Comparison of ENCODE assay signal across 40 cellular contexts in the genomic region with DNA sequence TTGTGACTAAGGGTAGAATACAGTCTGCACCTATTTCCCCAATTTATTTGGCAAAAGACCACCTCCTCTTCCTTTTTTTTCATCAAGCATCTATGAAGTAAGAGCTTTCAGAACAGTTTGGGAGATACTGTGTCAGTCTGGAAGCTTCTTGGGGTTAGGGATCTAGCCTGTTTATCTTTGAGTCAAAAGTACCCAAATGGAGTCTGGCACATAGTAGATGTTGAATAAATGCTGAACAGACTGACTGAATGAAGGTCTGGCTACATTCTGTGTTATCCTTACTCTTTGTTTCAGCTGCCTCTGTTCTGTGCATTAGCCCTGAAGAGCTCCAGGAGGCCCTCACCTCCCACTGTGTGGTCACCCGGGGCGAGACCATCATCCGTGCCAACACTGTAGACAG.
"Had no signal": no experiment of that assay in that cellular context is flagged by ENCODE, and none has a peak within 500 bp of the region (broad histone marks: within the 10 kb centered on the region; RNA-seq: fewer than 3 reads in every experiment).

No MANE protein-coding gene starts in this region.

- H3K9me3 ChIP-seq: ascending aorta had no signal

- H3K27ac Mint-ChIP-seq: activated CD4-positive, alpha-beta memory T cell treated with anti-CD3 and anti-CD28 coated beads, Interleukin-2, amount 10 ng/mL, durations not matched to agents 7 days and 5 days; activated CD4-positive, alpha-beta T cell treated with anti-CD3 and anti-CD28 coated beads for 36 hours; activated CD4-positive, alpha-beta T cell treated with anti-CD3 and anti-CD28 coated beads, Interleukin-2, amount 10 ng/mL, durations not matched to agents 7 days and 5 days; activated CD8-positive, alpha-beta memory T cell treated with anti-CD3 and anti-CD28 coated beads, Interleukin-2, amount 10 ng/mL, durations not matched to agents 7 days and 5 days; activated CD8-positive, alpha-beta T cell treated with anti-CD3 and anti-CD28 coated beads, Interleukin-2, amount 10 ng/mL, durations not matched to agents 7 days and 5 days; activated naive CD4-positive, alpha-beta T cell treated with anti-CD3 and anti-CD28 coated beads, Interleukin-2, amount 10 ng/mL, durations not matched to agents 7 days and 5 days; activated naive CD4-positive, alpha-beta T cell treated with anti-CD3 and anti-CD28 coated beads, Interleukin-2, amount 50 U/mL, for 24 hours; activated naive CD8-positive, alpha-beta T cell; activated naive CD8-positive, alpha-beta T cell treated with anti-CD3 and anti-CD28 coated beads, Interleukin-2, amount 10 ng/mL, durations not matched to agents 7 days and 5 days; activated naive CD8-positive, alpha-beta T cell treated with anti-CD3 and anti-CD28 coated beads, Interleukin-2, amount 50 U/mL, for 24 hours; activated T-cell treated with anti-CD3 and anti-CD28 coated beads, Interleukin-2, amount 50 U/mL, for 24 hours; activated T-helper 2 cell treated with anti-CD3 and anti-CD28 coated beads, Interferon-gamma antibody, Interleukin-2, Interleukin-4, amounts not matched to agents 10 μg/mL and 5 μg/mL and 100 μg/mL, durations not matched to agents 14 hours and 24 hours and 36 hours; brain; T-helper 1 cell treated with Interleukin-12 subunit alpha and Interleukin-12 subunit beta and Interleukin-4 antibody, amounts not matched to agents 30 μg/mL and 1 μg/mL, for 36 hours; T-helper 2 cell treated with Interferon-gamma antibody and Interleukin-4, amounts not matched to agents 5 μg/mL and 100 μg/mL, for 36 hours; WTC11 had no signal

- H3K4me1 ChIP-seq: ascending aorta had no signal

- H3K4me3 Mint-ChIP-seq: activated CD4-positive, alpha-beta memory T cell treated with anti-CD3 and anti-CD28 coated beads, Interleukin-2, amount 10 ng/mL, durations not matched to agents 7 days and 5 days; activated CD4-positive, alpha-beta T cell treated with anti-CD3 and anti-CD28 coated beads for 36 hours; activated CD4-positive, alpha-beta T cell treated with anti-CD3 and anti-CD28 coated beads, Interleukin-2, amount 10 ng/mL, durations not matched to agents 7 days and 5 days; activated CD8-positive, alpha-beta memory T cell treated with anti-CD3 and anti-CD28 coated beads, Interleukin-2, amount 10 ng/mL, durations not matched to agents 7 days and 5 days; activated CD8-positive, alpha-beta T cell treated with anti-CD3 and anti-CD28 coated beads, Interleukin-2, amount 10 ng/mL, durations not matched to agents 7 days and 5 days; activated naive CD4-positive, alpha-beta T cell treated with anti-CD3 and anti-CD28 coated beads, Interleukin-2, amount 10 ng/mL, durations not matched to agents 7 days and 5 days; activated naive CD4-positive, alpha-beta T cell treated with anti-CD3 and anti-CD28 coated beads, Interleukin-2, amount 50 U/mL, for 24 hours; activated naive CD8-positive, alpha-beta T cell; activated naive CD8-positive, alpha-beta T cell treated with anti-CD3 and anti-CD28 coated beads, Interleukin-2, amount 10 ng/mL, durations not matched to agents 7 days and 5 days; activated naive CD8-positive, alpha-beta T cell treated with anti-CD3 and anti-CD28 coated beads, Interleukin-2, amount 50 U/mL, for 24 hours; activated T-cell treated with anti-CD3 and anti-CD28 coated beads, Interleukin-2, amount 50 U/mL, for 24 hours; brain; central memory CD8-positive, alpha-beta T cell; T-helper 1 cell treated with Interleukin-12 subunit alpha and Interleukin-12 subunit beta and Interleukin-4 antibody, amounts not matched to agents 30 μg/mL and 1 μg/mL, for 36 hours; T-helper 2 cell treated with Interferon-gamma antibody and Interleukin-4, amounts not matched to agents 5 μg/mL and 100 μg/mL, for 36 hours; WTC11 had no signal

- H3K36me3 ChIP-seq: ascending aorta, cardiac muscle cell, WERI-Rb-1 had no signal

- H3K36me3 Mint-ChIP-seq: activated CD8-positive, alpha-beta memory T cell treated with anti-CD3 and anti-CD28 coated beads, Interleukin-2, amount 10 ng/mL, durations not matched to agents 7 days and 5 days; activated naive CD4-positive, alpha-beta T cell treated with anti-CD3 and anti-CD28 coated beads, Interleukin-2, amount 10 ng/mL, durations not matched to agents 7 days and 5 days; activated naive CD4-positive, alpha-beta T cell treated with anti-CD3 and anti-CD28 coated beads, Interleukin-2, amount 50 U/mL, for 24 hours; activated naive CD8-positive, alpha-beta T cell; activated naive CD8-positive, alpha-beta T cell treated with anti-CD3 and anti-CD28 coated beads, Interleukin-2, amount 10 ng/mL, durations not matched to agents 7 days and 5 days; brain; WTC11 had no signal

- DNase-seq: activated CD4-positive, alpha-beta memory T cell treated with anti-CD3 and anti-CD28 coated beads, Interleukin-2, amount 10 ng/mL, durations not matched to agents 7 days and 5 days; activated CD4-positive, alpha-beta T cell treated with anti-CD3 and anti-CD28 coated beads for 1 hour; activated CD4-positive, alpha-beta T cell treated with anti-CD3 and anti-CD28 coated beads for 36 hours; activated CD4-positive, alpha-beta T cell treated with anti-CD3 and anti-CD28 coated beads for 48 hours; activated CD4-positive, alpha-beta T cell treated with anti-CD3 and anti-CD28 coated beads, Interleukin-2, amount 10 ng/mL, durations not matched to agents 7 days and 5 days; activated CD4-positive, alpha-beta T cell treated with anti-CD3 and anti-CD28 coated beads, Interleukin-2, amount 50 U/mL, for 48 hours; activated CD4-positive, CD25-positive, alpha-beta regulatory T cell; activated CD8-positive, alpha-beta memory T cell treated with anti-CD3 and anti-CD28 coated beads for 24 hours; activated CD8-positive, alpha-beta memory T cell treated with anti-CD3 and anti-CD28 coated beads, Interleukin-2, amount 10 ng/mL, durations not matched to agents 7 days and 5 days; activated CD8-positive, alpha-beta memory T cell treated with anti-CD3 and anti-CD28 coated beads, Interleukin-2, amount 50 U/mL, for 48 hours; activated CD8-positive, alpha-beta T cell treated with anti-CD3 and anti-CD28 coated beads, Interleukin-2, amount 10 ng/mL, durations not matched to agents 7 days and 5 days; activated effector memory CD4-positive, alpha-beta T cell treated with Interleukin-2 at 50 U/mL for 16 hours; activated gamma-delta T cell; activated naive CD4-positive, alpha-beta T cell treated with anti-CD3 and anti-CD28 coated beads, Interleukin-2, amount 10 ng/mL, durations not matched to agents 7 days and 5 days; activated naive CD4-positive, alpha-beta T cell treated with Interleukin-2 at 50 U/mL for 16 hours; activated naive CD8-positive, alpha-beta T cell treated with anti-CD3 and anti-CD28 coated beads, Interleukin-2, amount 10 ng/mL, durations not matched to agents 7 days and 5 days; activated naive CD8-positive, alpha-beta T cell treated with anti-CD3 and anti-CD28 coated beads, Interleukin-2, amount 50 U/mL, for 24 hours; activated T-cell treated with anti-CD3 and anti-CD28 coated beads, Interleukin-2, amount 50 U/mL, for 24 hours; activated T-cell treated with anti-CD3 and anti-CD28 coated beads, Interleukin-2, amount 50 U/mL, for 48 hours; amygdala; anterior cingulate cortex; caudate nucleus; cerebellar nuclear complex; T-helper 1 cell; T-helper 2 cell; T-helper 9 cell; WERI-Rb-1 had no signal

- H3K27me3 ChIP-seq: ascending aorta, cardiac muscle cell had no signal

- ATAC-seq: activated CD4-positive, alpha-beta T cell treated with anti-CD3 and anti-CD28 coated beads for 36 hours; activated CD4-positive, CD25-positive, alpha-beta regulatory T cell treated with anti-CD3 and anti-CD28 coated beads, Interleukin-2, amount 50 U/mL, for 24 hours; activated CD8-positive, alpha-beta memory T cell treated with anti-CD3 and anti-CD28 coated beads, Interleukin-2, amount 10 ng/mL, durations not matched to agents 7 days and 5 days; activated CD8-positive, alpha-beta T cell treated with anti-CD3 and anti-CD28 coated beads, Interleukin-2, amount 10 ng/mL, durations not matched to agents 7 days and 5 days; activated naive CD8-positive, alpha-beta T cell treated with anti-CD3 and anti-CD28 coated beads, Interleukin-2, amount 50 U/mL, for 24 hours; WTC11 had no signal

- H3K4me3 ChIP-seq: ascending aorta, cardiac muscle cell had no signal

- H3K4me1 Mint-ChIP-seq: activated CD4-positive, alpha-beta memory T cell treated with anti-CD3 and anti-CD28 coated beads, Interleukin-2, amount 10 ng/mL, durations not matched to agents 7 days and 5 days; activated CD4-positive, alpha-beta T cell treated with anti-CD3 and anti-CD28 coated beads for 36 hours; activated naive CD4-positive, alpha-beta T cell treated with anti-CD3 and anti-CD28 coated beads, Interleukin-2, amount 10 ng/mL, durations not matched to agents 7 days and 5 days; activated naive CD4-positive, alpha-beta T cell treated with anti-CD3 and anti-CD28 coated beads, Interleukin-2, amount 50 U/mL, for 24 hours; activated naive CD8-positive, alpha-beta T cell treated with anti-CD3 and anti-CD28 coated beads, Interleukin-2, amount 50 U/mL, for 24 hours had no signal

- H3K9me3 Mint-ChIP-seq: activated CD4-positive, alpha-beta memory T cell treated with anti-CD3 and anti-CD28 coated beads, Interleukin-2, amount 10 ng/mL, durations not matched to agents 7 days and 5 days; activated CD4-positive, alpha-beta T cell treated with anti-CD3 and anti-CD28 coated beads, Interleukin-2, amount 10 ng/mL, durations not matched to agents 7 days and 5 days; activated naive CD4-positive, alpha-beta T cell treated with anti-CD3 and anti-CD28 coated beads, Interleukin-2, amount 10 ng/mL, durations not matched to agents 7 days and 5 days; activated naive CD4-positive, alpha-beta T cell treated with anti-CD3 and anti-CD28 coated beads, Interleukin-2, amount 50 U/mL, for 24 hours; activated naive CD8-positive, alpha-beta T cell treated with anti-CD3 and anti-CD28 coated beads, Interleukin-2, amount 10 ng/mL, durations not matched to agents 7 days and 5 days; activated naive CD8-positive, alpha-beta T cell treated with anti-CD3 and anti-CD28 coated beads, Interleukin-2, amount 50 U/mL, for 24 hours; activated T-cell treated with anti-CD3 and anti-CD28 coated beads, Interleukin-2, amount 50 U/mL, for 24 hours; activated T-helper 2 cell treated with anti-CD3 and anti-CD28 coated beads, Interferon-gamma antibody, Interleukin-2, Interleukin-4, amounts not matched to agents 10 μg/mL and 5 μg/mL and 100 μg/mL, durations not matched to agents 14 hours and 24 hours and 36 hours; brain; central memory CD8-positive, alpha-beta T cell; T-helper 1 cell treated with Interleukin-12 subunit alpha and Interleukin-12 subunit beta and Interleukin-4 antibody, amounts not matched to agents 30 μg/mL and 1 μg/mL, for 36 hours; T-helper 2 cell treated with Interferon-gamma antibody and Interleukin-4, amounts not matched to agents 5 μg/mL and 100 μg/mL, for 36 hours; WTC11 had no signal

- H3K27ac ChIP-seq: ascending aorta, cardiac muscle cell, WERI-Rb-1 had no signal

- FAIRE-seq: bronchial epithelial cell, TTC549 had no signal
